In the genomic region with DNA sequence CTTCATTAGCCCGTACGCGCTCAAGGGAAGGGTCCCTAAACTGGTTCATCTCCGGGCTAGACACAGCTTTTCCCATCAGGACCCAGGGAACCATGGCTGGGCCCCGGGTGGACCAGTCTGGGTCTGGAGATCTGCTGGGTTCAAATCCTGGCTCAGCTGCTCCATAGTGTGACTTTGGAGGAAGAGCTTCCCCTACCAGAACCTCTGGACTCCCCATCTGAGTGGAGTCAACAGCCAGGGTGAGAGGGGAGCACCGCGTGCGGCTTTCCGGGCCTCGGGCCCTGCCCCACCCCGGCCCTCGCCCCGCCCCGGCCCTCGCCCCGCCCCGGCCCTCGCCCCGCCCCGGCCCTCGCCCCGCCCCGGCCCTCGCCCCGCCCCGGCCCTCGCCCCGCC, we compare ENCODE assay signal across 8 cellular contexts. TPM values are rescaled to one million over a fixed set of nuclear protein-coding genes. Genes with fewer than 3 reads are reported as not detected.
DNase-seq lines count a peak whose midpoint lies in the region; ATAC-seq lines count a peak whose summit lies in the region.

No MANE protein-coding gene starts in this region.

- H3K9me3 Mint-ChIP-seq in activated T-cell treated with anti-CD3 and anti-CD28 coated beads, Interleukin-2, amount 50 U/mL, for 72 hours = no peaks in the 10 kb centered on the region

- no peaks in the 10 kb centered on the region for H3K36me3 Mint-ChIP-seq in activated T-cell treated with anti-CD3 and anti-CD28 coated beads, Interleukin-2, amount 50 U/mL, for 72 hours (ENCODE audit: insufficient read depth in 2 of 2)

- peaks cover 22% of the 10 kb centered on the region for H3K4me1 Mint-ChIP-seq in activated T-cell treated with anti-CD3 and anti-CD28 coated beads, Interleukin-2, amount 50 U/mL, for 72 hours (ENCODE audit: low read depth)

- peak overlapping the region; percentile 47 to 49 for H3K4me3 Mint-ChIP-seq in activated T-cell treated with anti-CD3 and anti-CD28 coated beads, Interleukin-2, amount 50 U/mL, for 72 hours

- no peak overlapping the region for H3K27ac Mint-ChIP-seq in activated T-cell treated with anti-CD3 and anti-CD28 coated beads, Interleukin-2, amount 50 U/mL, for 72 hours

- ATAC-seq in activated T-cell treated with anti-CD3 and anti-CD28 coated beads, Interleukin-2, amount 50 U/mL, for 72 hours (replicated peaks in 1 of 2) = peak; percentile 59 to 60
- ATAC-seq in HG03571 (IDR thresholded peaks at IDR 0.05; ENCODE audit: unreplicated experiment) (no peak), GM18520 (IDR thresholded peaks at IDR 0.05; ENCODE audit: unreplicated experiment) (no peak)

- no peaks in the 10 kb centered on the region for H3K27me3 Mint-ChIP-seq in activated T-cell treated with anti-CD3 and anti-CD28 coated beads, Interleukin-2, amount 50 U/mL, for 72 hours (ENCODE audit: low read depth)

- peak; percentile 35 to 52 for DNase-seq in stimulated activated CD4-positive, alpha-beta T cell treated with anti-CD3 and anti-CD28 coated beads, Interleukin-2, amount 100 ng/mL, for 24 hours
- DNase-seq in stimulated activated CD4-positive, alpha-beta T cell treated with anti-CD3 and anti-CD28 coated beads, Interleukin-2, amount 100 ng/mL, for 48 hours = no peak
- DNase-seq in activated T-cell treated with anti-CD3 and anti-CD28 coated beads, Interleukin-2, amount 50 U/mL, for 72 hours = peak in 1 of 2 donors; percentile 45
- DNase-seq in iPS-NIHi11 (ENCODE audit: low spot score) = peak; percentile 82
- DNase-seq in activated gamma-delta T cell (lab: John Stamatoyannopoulos, UW) = no peak
- DNase-seq in DMS153 (lab: John Stamatoyannopoulos, UW) = no peak

RNA-seq across cellular contexts. Expression of a gene that starts 41.2 kb away (rescaled TPM):
- 1 to 10 TPM; 2.6 to 2.8 TPM for total RNA-seq in activated T-cell treated with anti-CD3 and anti-CD28 coated beads, Interleukin-2, amount 50 U/mL, for 72 hours

Comparison
In these comparisons a context has a peak if more than half of its experiments do, and no peak if none do; other contexts are left out.
1. DNase-seq: peak in stimulated activated CD4-positive, alpha-beta T cell treated with anti-CD3 and anti-CD28 coated beads, Interleukin-2, amount 100 ng/mL, for 24 hours (2 of 2) and iPS-NIHi11 (single experiment); none in stimulated activated CD4-positive, alpha-beta T cell treated with anti-CD3 and anti-CD28 coated beads, Interleukin-2, amount 100 ng/mL, for 48 hours (0 of 2), activated gamma-delta T cell (single experiment) and DMS153 (single experiment).
2. ATAC-seq: peak in activated T-cell treated with anti-CD3 and anti-CD28 coated beads, Interleukin-2, amount 50 U/mL, for 72 hours (2 of 2); none in HG03571 (single experiment) and GM18520 (single experiment).